15 cellular contexts compared by ENCODE assay signal in genomic region chr2:208124111-208124578, GRCh38. TPM values are rescaled to one million over a fixed set of nuclear protein-coding genes. Genes with fewer than 3 reads are reported as not detected.
DNase-seq lines count a peak whose midpoint lies in the region; ATAC-seq, FAIRE-seq and TF ChIP-seq lines count a peak whose summit lies in the region.
"Not testable (repeated sequence)": the region's sequence is repeated elsewhere in the genome, so short reads cannot be mapped to it uniquely, and the experiment has no call there.
"Had no signal": no experiment of that assay in that cellular context is flagged by ENCODE, and none has a peak within 500 bp of the region (broad histone marks: within the 10 kb centered on the region; RNA-seq: fewer than 3 reads in every experiment).

CRYGD (minus strand) TSS chr2:208124524; CDS start chr2:208124473, 51 bp downstream.

- H3K9me3 ChIP-seq in GM23248 (ENCODE audit: low read depth); H1 (ENCODE audit: insufficient read depth in 2 of 2, low read depth in 1 of 2, low read length in 1 of 2); right atrium auricular region; psoas muscle; testis: not testable (repeated sequence)

- in situ Hi-C loops in GM23248 (cut with MboI): not testable (repeated sequence)

- not testable (repeated sequence) for H2BK15ac ChIP-seq in H1 (ENCODE audit: low read length)

- not testable (repeated sequence) for H3K36me3 Mint-ChIP-seq in T-helper 2 cell treated with Interferon-gamma antibody and Interleukin-4, amounts not matched to agents 5 μg/mL and 100 μg/mL, for 36 hours (ENCODE audit: low read depth); activated naive CD4-positive, alpha-beta T cell treated with anti-CD3 and anti-CD28 coated beads, Interleukin-2, amount 50 U/mL, for 24 hours; memory B cell

- peak within 1 kb of the TSS; percentile 40 for H3K4me3 Mint-ChIP-seq in T-helper 2 cell treated with Interferon-gamma antibody and Interleukin-4, amounts not matched to agents 5 μg/mL and 100 μg/mL, for 36 hours
- peak within 1 kb of the TSS; percentile 51 for H3K4me3 Mint-ChIP-seq in activated naive CD4-positive, alpha-beta T cell treated with anti-CD3 and anti-CD28 coated beads, Interleukin-2, amount 50 U/mL, for 24 hours
- not testable (repeated sequence) for H3K4me3 Mint-ChIP-seq in memory B cell

- H3K4me3 ChIP-seq in GM23248 (0 out of 2 replicates have a peak within 1 kb of the TSS, but pooled peaks have one; percentile 19), H1 (ENCODE audit: extremely low read depth in 1 of 4, insufficient read depth in 2 of 4, low read depth in 3 of 4, low read length in 4 of 4) (peak within 1 kb of the TSS; percentile 27 to 51 (median 28); a peak in 7 of 8 replicates), right atrium auricular region (peak within 1 kb of the TSS; percentile 3 to 26), psoas muscle (peak within 1 kb of the TSS; percentile 18), testis (peak within 1 kb of the TSS; percentile 33 to 49)

- H3K27me3 Mint-ChIP-seq in T-helper 2 cell treated with Interferon-gamma antibody and Interleukin-4, amounts not matched to agents 5 μg/mL and 100 μg/mL, for 36 hours (ENCODE audit: low read depth): peaks cover 52% of the 10 kb centered on the region
- peaks cover 27% of the 10 kb centered on the region for H3K27me3 Mint-ChIP-seq in activated naive CD4-positive, alpha-beta T cell treated with anti-CD3 and anti-CD28 coated beads, Interleukin-2, amount 50 U/mL, for 24 hours
- H3K27me3 Mint-ChIP-seq in memory B cell: not testable (repeated sequence)

- H3K4me1 Mint-ChIP-seq in T-helper 2 cell treated with Interferon-gamma antibody and Interleukin-4, amounts not matched to agents 5 μg/mL and 100 μg/mL, for 36 hours (ENCODE audit: low read depth); activated naive CD4-positive, alpha-beta T cell treated with anti-CD3 and anti-CD28 coated beads, Interleukin-2, amount 50 U/mL, for 24 hours; memory B cell: not testable (repeated sequence)

- 0 out of 3 replicates have a peak, but pooled peaks of 1 of the 2 experiments have one; percentile 54 for TF ChIP-seq EP300 in H1 (IDR thresholded peaks at IDR 0.05; ENCODE audit: borderline replicate concordance in 1 of 2, low read depth in 2 of 2, low read length in 2 of 2)

- not testable (repeated sequence) for H3K4ac ChIP-seq in H1 (replicated peaks; ENCODE audit: insufficient read length, low read depth, low read length)

- POLR2A ChIA-PET in H1 (lab: Charles Lee; ENCODE audit: partially characterized antibody): interaction anchor here (0.8 to 1.3 kb wide), 2 partner anchors 19 to 21 kb away, joined by 3 read pairs; no protein-coding TSS in a partner anchor

- intact Hi-C loops in psoas muscle (cut with DNase I); testis (cut with DNase I; ENCODE audit: low total_unique reads): not testable (repeated sequence)

- not testable (repeated sequence) for H3K79me1 ChIP-seq in H1 (ENCODE audit: low read depth, low read length)

- H3K27ac Mint-ChIP-seq in T-helper 2 cell treated with Interferon-gamma antibody and Interleukin-4, amounts not matched to agents 5 μg/mL and 100 μg/mL, for 36 hours; activated naive CD4-positive, alpha-beta T cell treated with anti-CD3 and anti-CD28 coated beads, Interleukin-2, amount 50 U/mL, for 24 hours; memory B cell: not testable (repeated sequence)

- not testable (repeated sequence) for H3K9me2 ChIP-seq in GM23248 (ENCODE audit: insufficient read depth)

- not testable (repeated sequence) for FAIRE-seq in H1 (lab: Jason Lieb, UNC)

- not testable (repeated sequence) for TF ChIP-seq POLR2A in H1 (IDR thresholded peaks at IDR 0.05; ENCODE audit: control extremely low read depth in 1 of 2, low read depth in 2 of 2, low read length in 2 of 2); testis (IDR thresholded peaks at IDR 0.05)

- not testable (repeated sequence) for H3K23me2 ChIP-seq in H1 (ENCODE audit: low read depth, low read length)

- H4K5ac ChIP-seq in H1 (ENCODE audit: insufficient read length, low read depth, low read length): not testable (repeated sequence)

- H3K27me3 ChIP-seq in GM23248 (replicated peaks; ENCODE audit: insufficient read depth) (peaks cover 45% of the 10 kb centered on the region), psoas muscle (ENCODE audit: insufficient read depth in 3 of 3, low read length in 2 of 3) (peaks cover 0 to 29% (median 0%) of the 10 kb centered on the region in 3 donors)
- H3K27me3 ChIP-seq in H1 (replicated peaks in 1 of 4; ENCODE audit: control insufficient read depth in 3 of 4, extremely low read depth in 1 of 4, insufficient read depth in 3 of 4, low read length in 3 of 4); right atrium auricular region; testis: not testable (repeated sequence)

- not testable (repeated sequence) for H2BK12ac ChIP-seq in H1 (ENCODE audit: low read depth, low read length)

- not testable (repeated sequence) for H4K20me1 ChIP-seq in GM23248 (ENCODE audit: insufficient read depth); H1 (replicated peaks in 1 of 2; ENCODE audit: control insufficient read depth in 1 of 2, insufficient read depth in 2 of 2, low read length in 2 of 2)

- not testable (repeated sequence) for H3F3A ChIP-seq in GM23248 (ENCODE audit: insufficient read depth)

- H2BK120ac ChIP-seq in H1 (replicated peaks; ENCODE audit: low read depth, low read length): not testable (repeated sequence)

- H3K27ac ChIP-seq in GM23248; H1 (ENCODE audit: low read depth, low read length); right atrium auricular region; psoas muscle; testis: not testable (repeated sequence)

- not testable (repeated sequence) for H3K14ac ChIP-seq in H1 (ENCODE audit: insufficient read length)

- not testable (repeated sequence) for H2BK20ac ChIP-seq in H1 (ENCODE audit: low read length)

- H2AK5ac ChIP-seq in H1 (ENCODE audit: low read depth, low read length): not testable (repeated sequence)

- DNase-seq in GM23248 (peak; percentile 8), H1 (ENCODE audit: low read depth in 1 of 2, low spot score in 2 of 2) (peak in 1 of 2 experiments; percentile 67)
- DNase-seq in T-helper 2 cell treated with Interferon-gamma antibody and Interleukin-4, amounts not matched to agents 5 μg/mL and 100 μg/mL, for 36 hours (ENCODE audit: low spot score); right atrium auricular region (ENCODE audit: low spot score); memory B cell (ENCODE audit: low spot score in 2 of 2); psoas muscle; testis: not testable (repeated sequence)

- not testable (repeated sequence) for TF ChIP-seq RAD21 in H1 (IDR thresholded peaks at IDR 0.05 in 1 of 2, conservative IDR thresholded peaks at IDR 0.05 in 1 of 2; ENCODE audit: low read depth in 2 of 2, low read length in 2 of 2)

- peak within 1 kb of the TSS; percentile 82 for H4K8ac ChIP-seq in H1 (ENCODE audit: extremely low read depth, insufficient read depth, low read length)

- CTCF ChIA-PET in H1 (lab: Charles Lee; ENCODE audit: partially characterized antibody): interaction anchor here (0.7 to 2.3 kb wide), 4 partner anchors 16 to 378 kb away, joined by 3 to 10 read pairs (median 3); no protein-coding TSS in a partner anchor

- H3K9ac ChIP-seq in GM23248; H1 (replicated peaks in 1 of 4; ENCODE audit: extremely low read depth in 1 of 4, low read depth in 3 of 4, low read length in 3 of 4): not testable (repeated sequence)

- H3K79me2 ChIP-seq in GM23248 (ENCODE audit: insufficient read depth); H1 (ENCODE audit: control insufficient read depth in 1 of 2, insufficient read depth in 2 of 2, low read length in 2 of 2): not testable (repeated sequence)

- TF ChIP-seq CTCF in H1 (IDR thresholded peaks at IDR 0.05; ENCODE audit: control extremely low read depth in 1 of 3, insufficient read depth in 1 of 3, low read depth in 1 of 3, low read length in 3 of 3); right atrium auricular region (IDR thresholded peaks at IDR 0.05); psoas muscle (IDR thresholded peaks at IDR 0.05); testis (IDR thresholded peaks at IDR 0.05): not testable (repeated sequence)

- 13% methylated on average over 37 to 40 of the region's 40 CpGs for WGBS in GM23248 (ENCODE audit: low coverage in 1 of 2, low lambda C conversion rate in 2 of 2, missing lambda C conversion rate in 2 of 2), 2 experiments
- WGBS in H1 (ENCODE audit: extremely low coverage in 1 of 2, insufficient coverage in 1 of 2, insufficient read length in 1 of 2, insufficient replicate concordance in 2 of 2, low coverage in 1 of 2, low lambda C conversion rate in 2 of 2, missing lambda C conversion rate in 1 of 2), 2 experiments: 33% methylated on average over 40 of the region's 40 CpGs; no CpG with 5 or more reads in 1 of the 2 experiments
- 5 to 9% (median 5%) methylated on average over 35 to 40 of the region's 40 CpGs for WGBS in psoas muscle, 3 donors
- WGBS in testis, 2 donors: 10% methylated on average over 16 to 40 of the region's 40 CpGs

- not testable (repeated sequence) for H3K4me1 ChIP-seq in GM23248 (ENCODE audit: insufficient read depth); H1 (replicated peaks in 1 of 4; ENCODE audit: control insufficient read depth in 3 of 4, insufficient read depth in 4 of 4, low read length in 3 of 4); right atrium auricular region; psoas muscle; testis

- not testable (repeated sequence) for H3K18ac ChIP-seq in H1 (ENCODE audit: extremely low read depth, low read length)

- H3K4me2 ChIP-seq in GM23248 (ENCODE audit: unreplicated experiment): peak within 1 kb of the TSS; percentile 48
- peak within 1 kb of the TSS; percentile 56 for H3K4me2 ChIP-seq in H1 (ENCODE audit: insufficient read depth in 1 of 2, low read depth in 2 of 2, low read length in 2 of 2)

- H4K91ac ChIP-seq in H1 (replicated peaks; ENCODE audit: insufficient read length, low read length): not testable (repeated sequence)

- not testable (repeated sequence) for H3K56ac ChIP-seq in H1 (replicated peaks; ENCODE audit: insufficient read length, low read depth, low read length)

- H2BK5ac ChIP-seq in H1 (ENCODE audit: low read depth, low read length): not testable (repeated sequence)

- not testable (repeated sequence) for H3K36me3 ChIP-seq in GM23248 (ENCODE audit: low read depth); H1 (ENCODE audit: control insufficient read depth in 2 of 4, insufficient read depth in 4 of 4, low read length in 3 of 4); right atrium auricular region; psoas muscle (ENCODE audit: insufficient read depth in 1 of 2, low read depth in 1 of 2); testis (ENCODE audit: low read depth, missing control alignments)

- peak; percentile 39 for ATAC-seq in memory B cell (ENCODE audit: low read depth)
- not testable (repeated sequence) for ATAC-seq in psoas muscle

- not testable (repeated sequence) for H3K23ac ChIP-seq in H1 (ENCODE audit: insufficient read length)

- not testable (repeated sequence) for H3K9me3 Mint-ChIP-seq in T-helper 2 cell treated with Interferon-gamma antibody and Interleukin-4, amounts not matched to agents 5 μg/mL and 100 μg/mL, for 36 hours; activated naive CD4-positive, alpha-beta T cell treated with anti-CD3 and anti-CD28 coated beads, Interleukin-2, amount 50 U/mL, for 24 hours; memory B cell

- H2AFZ ChIP-seq in GM23248: not testable (repeated sequence)
- H2AFZ ChIP-seq in H1 (ENCODE audit: low read length): peak within 1 kb of the TSS; percentile 8; the same call in 1 of the 2 replicates

RNA-seq across cellular contexts. Expression of gene CRYGD, which starts in this region (rescaled TPM):
- not detected in 2 replicates for total RNA-seq in GM23248 (2014; rRNA removed; shearing (Covaris generic))
- polyA plus RNA-seq in GM23248 (2016; fragmentation: Nextera tagmentation; extraction: Ambion mirVana): not detected in 2 replicates
- total RNA-seq in H1 (2021; fragmentation: NEBNext Ultra II Directional; extraction: Animal tissue kit (Norgen Biotek cat#: 25700)): 0.98 and 2.9 TPM in 2 replicates
- 6.0 and 7.1 TPM in 2 replicates for polyA plus RNA-seq in H1 (2011; rRNA removed)
- polyA plus RNA-seq in H1 (2011; cell fraction: cytosol; rRNA removed): 4.6 TPM
- polyA plus RNA-seq in H1 (2011; cell fraction: nucleus; rRNA removed): 11.6 TPM
- polyA plus RNA-seq in H1 (2012, experiment 1 of 2): 3.8 to 8.8 TPM (median 6.2 TPM) in 4 replicates
- 12.4 TPM for polyA plus RNA-seq in H1 (2012, experiment 2 of 2)
- 1.3 TPM for polyA plus RNA-seq in H1 (2013, experiment 1 of 2)
- polyA plus RNA-seq in H1 (2013, experiment 2 of 2): 1.7 TPM
- polyA minus RNA-seq in H1 (2011; rRNA and poly(A)+ RNA removed): 0.38 and 1.2 TPM in 2 replicates
- not detected for polyA minus RNA-seq in H1 (2011; cell fraction: cytosol; rRNA and poly(A)+ RNA removed)
- polyA minus RNA-seq in H1 (2011; cell fraction: nucleus; rRNA and poly(A)+ RNA removed): 1.6 TPM
- total RNA-seq in right atrium auricular region: not detected
- not detected for total RNA-seq in psoas muscle
- polyA plus RNA-seq in psoas muscle: not detected
- not detected for total RNA-seq in testis
- 2.5 TPM for polyA plus RNA-seq in testis (ENCODE audit: insufficient read depth, low read depth, low replicate concordance)
- total RNA-seq: activated CD8-positive, alpha-beta memory T cell treated with anti-CD3 and anti-CD28 coated beads for 36 hours; esophagus squamous epithelium; HFFc6; left lobe of liver; LHCN-M2; renal cortical epithelial cell; thyroid gland had no signal

Comparison
In these comparisons a context has a peak if more than half of its experiments do, and no peak if none do; other contexts are left out.
1. Peak in DNase-seq, H3K4me3 ChIP-seq and H3K4me2 ChIP-seq in GM23248; RNA of the gene not detected or under 1 TPM.